1 cellular context compared by ENCODE assay signal in genomic region chr14:88551094-88551870, GRCh38.
TF ChIP-seq lines count a peak whose summit lies in the region.

No MANE protein-coding gene starts in this region.

TF ChIP-seq in GM23338, 12 proteins besides CTCF, POLR2A, EP300 and RAD21:
- TF ChIP-seq, protein P1, sequence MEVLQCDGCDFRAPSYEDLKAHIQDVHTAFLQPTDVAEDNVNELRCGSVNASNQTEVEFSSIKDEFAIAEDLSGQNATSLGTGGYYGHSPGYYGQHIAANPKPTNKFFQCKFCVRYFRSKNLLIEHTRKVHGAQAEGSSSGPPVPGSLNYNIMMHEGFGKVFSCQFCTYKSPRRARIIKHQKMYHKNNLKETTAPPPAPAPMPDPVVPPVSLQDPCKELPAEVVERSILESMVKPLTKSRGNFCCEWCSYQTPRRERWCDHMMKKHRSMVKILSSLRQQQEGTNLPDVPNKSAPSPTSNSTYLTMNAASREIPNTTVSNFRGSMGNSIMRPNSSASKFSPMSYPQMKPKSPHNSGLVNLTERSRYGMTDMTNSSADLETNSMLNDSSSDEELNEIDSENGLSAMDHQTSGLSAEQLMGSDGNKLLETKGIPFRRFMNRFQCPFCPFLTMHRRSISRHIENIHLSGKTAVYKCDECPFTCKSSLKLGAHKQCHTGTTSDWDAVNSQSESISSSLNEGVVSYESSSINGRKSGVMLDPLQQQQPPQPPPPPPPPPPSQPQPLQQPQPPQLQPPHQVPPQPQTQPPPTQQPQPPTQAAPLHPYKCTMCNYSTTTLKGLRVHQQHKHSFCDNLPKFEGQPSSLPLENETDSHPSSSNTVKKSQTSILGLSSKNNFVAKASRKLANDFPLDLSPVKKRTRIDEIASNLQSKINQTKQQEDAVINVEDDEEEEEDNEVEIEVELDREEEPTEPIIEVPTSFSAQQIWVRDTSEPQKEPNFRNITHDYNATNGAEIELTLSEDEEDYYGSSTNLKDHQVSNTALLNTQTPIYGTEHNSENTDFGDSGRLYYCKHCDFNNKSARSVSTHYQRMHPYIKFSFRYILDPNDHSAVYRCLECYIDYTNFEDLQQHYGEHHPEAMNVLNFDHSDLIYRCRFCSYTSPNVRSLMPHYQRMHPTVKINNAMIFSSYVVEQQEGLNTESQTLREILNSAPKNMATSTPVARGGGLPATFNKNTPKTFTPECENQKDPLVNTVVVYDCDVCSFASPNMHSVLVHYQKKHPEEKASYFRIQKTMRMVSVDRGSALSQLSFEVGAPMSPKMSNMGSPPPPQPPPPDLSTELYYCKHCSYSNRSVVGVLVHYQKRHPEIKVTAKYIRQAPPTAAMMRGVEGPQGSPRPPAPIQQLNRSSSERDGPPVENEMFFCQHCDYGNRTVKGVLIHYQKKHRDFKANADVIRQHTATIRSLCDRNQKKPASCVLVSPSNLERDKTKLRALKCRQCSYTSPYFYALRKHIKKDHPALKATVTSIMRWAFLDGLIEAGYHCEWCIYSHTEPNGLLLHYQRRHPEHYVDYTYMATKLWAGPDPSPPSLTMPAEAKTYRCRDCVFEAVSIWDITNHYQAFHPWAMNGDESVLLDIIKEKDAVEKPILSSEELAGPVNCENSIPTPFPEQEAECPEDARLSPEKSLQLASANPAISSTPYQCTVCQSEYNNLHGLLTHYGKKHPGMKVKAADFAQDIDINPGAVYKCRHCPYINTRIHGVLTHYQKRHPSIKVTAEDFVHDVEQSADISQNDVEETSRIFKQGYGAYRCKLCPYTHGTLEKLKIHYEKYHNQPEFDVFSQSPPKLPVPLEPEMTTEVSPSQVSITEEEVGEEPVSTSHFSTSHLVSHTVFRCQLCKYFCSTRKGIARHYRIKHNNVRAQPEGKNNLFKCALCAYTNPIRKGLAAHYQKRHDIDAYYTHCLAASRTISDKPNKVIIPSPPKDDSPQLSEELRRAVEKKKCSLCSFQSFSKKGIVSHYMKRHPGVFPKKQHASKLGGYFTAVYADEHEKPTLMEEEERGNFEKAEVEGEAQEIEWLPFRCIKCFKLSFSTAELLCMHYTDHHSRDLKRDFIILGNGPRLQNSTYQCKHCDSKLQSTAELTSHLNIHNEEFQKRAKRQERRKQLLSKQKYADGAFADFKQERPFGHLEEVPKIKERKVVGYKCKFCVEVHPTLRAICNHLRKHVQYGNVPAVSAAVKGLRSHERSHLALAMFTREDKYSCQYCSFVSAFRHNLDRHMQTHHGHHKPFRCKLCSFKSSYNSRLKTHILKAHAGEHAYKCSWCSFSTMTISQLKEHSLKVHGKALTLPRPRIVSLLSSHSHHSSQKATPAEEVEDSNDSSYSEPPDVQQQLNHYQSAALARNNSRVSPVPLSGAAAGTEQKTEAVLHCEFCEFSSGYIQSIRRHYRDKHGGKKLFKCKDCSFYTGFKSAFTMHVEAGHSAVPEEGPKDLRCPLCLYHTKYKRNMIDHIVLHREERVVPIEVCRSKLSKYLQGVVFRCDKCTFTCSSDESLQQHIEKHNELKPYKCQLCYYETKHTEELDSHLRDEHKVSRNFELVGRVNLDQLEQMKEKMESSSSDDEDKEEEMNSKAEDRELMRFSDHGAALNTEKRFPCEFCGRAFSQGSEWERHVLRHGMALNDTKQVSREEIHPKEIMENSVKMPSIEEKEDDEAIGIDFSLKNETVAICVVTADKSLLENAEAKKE (CRISPR knock-in tag; IDR thresholded peaks at IDR 0.05): no peak
- TF ChIP-seq NANOG (IDR thresholded peaks at IDR 0.05; ENCODE audit: borderline replicate concordance) (no peak), REST (IDR thresholded peaks at IDR 0.05; ENCODE audit: unreplicated experiment) (no peak), ETS1 (IDR thresholded peaks at IDR 0.05) (no peak), ZNF114 (CRISPR knock-in tag; IDR thresholded peaks at IDR 0.05) (peak; percentile 69; the same call in 1 of the 2 replicates), CREB1 (CRISPR knock-in tag; IDR thresholded peaks at IDR 0.05; ENCODE audit: low read depth) (0 out of 2 replicates have a peak, but pooled peaks have one; percentile 59), POLR2AphosphoS5 (IDR thresholded peaks at IDR 0.05; ENCODE audit: low read depth) (peak; percentile 60; the same call in 1 of the 2 replicates), ZNF331 (CRISPR knock-in tag; IDR thresholded peaks at IDR 0.05; ENCODE audit: low read depth) (no peak)
TF ChIP-seq in GM23338: peak in this region for 3.
